In the genomic region with DNA sequence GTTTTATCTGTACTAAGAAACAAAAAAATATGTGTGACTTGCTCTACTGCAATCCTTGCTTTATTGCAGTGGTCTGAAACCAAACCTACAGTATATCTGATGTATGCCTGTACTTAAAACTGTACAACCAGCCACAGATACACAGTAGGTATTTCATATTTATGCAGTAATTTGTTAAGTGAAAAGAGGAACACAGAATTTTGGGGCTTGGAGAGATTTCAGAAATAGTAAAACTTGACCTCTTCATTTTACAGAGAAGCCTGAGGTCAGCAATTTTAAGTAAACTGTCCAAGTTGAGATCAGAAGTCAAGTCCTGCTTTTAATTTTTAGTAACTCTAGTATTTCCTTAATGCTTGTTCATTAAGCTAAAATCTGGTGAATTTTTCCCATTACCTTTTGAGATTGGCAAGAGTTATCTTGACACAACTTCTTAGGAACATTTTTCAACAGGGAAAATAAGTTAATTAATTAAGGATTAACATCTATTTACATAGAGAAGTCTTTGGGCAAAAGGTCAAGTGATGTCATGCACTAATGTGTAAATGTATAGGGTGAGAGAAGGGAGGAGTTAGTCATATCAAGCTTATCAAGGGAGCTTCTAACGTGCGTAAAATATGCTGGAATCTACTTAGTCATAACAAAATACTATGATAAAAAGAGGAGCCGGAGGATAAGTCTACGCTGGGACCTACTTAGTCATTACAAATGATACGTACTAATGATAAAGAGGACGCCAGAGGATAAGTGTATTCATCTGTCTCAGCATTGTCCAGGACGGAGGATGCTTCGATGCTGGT, we compare ENCODE assay signal across 18 cellular contexts.
"Had no signal": no experiment of that assay in that cellular context is flagged by ENCODE, and none has a peak within 500 bp of the region (broad histone marks: within the 10 kb centered on the region; RNA-seq: fewer than 3 reads in every experiment).

No MANE protein-coding gene starts in this region.

- DNase-seq: activated effector memory CD4-positive, alpha-beta T cell treated with anti-CD3 and anti-CD28 coated beads, Interleukin-2, amount 50 U/mL, for 16 hours; activated T-cell treated with anti-CD3 and anti-CD28 coated beads, Interleukin-2, amount 50 U/mL, for 24 hours; anterior cingulate cortex; foreskin melanocyte; head of caudate nucleus; mammary epithelial cell; naive thymus-derived CD4-positive, alpha-beta T cell; posterior cingulate gyrus; stimulated activated naive CD4-positive, alpha-beta T cell; substantia nigra; transverse colon had no signal

- ATAC-seq: left lobe of liver; naive thymus-derived CD4-positive, alpha-beta T cell had no signal

- H3K9me3 Mint-ChIP-seq: activated T-cell treated with anti-CD3 and anti-CD28 coated beads, Interleukin-2, amount 50 U/mL, for 24 hours; naive thymus-derived CD4-positive, alpha-beta T cell had no signal

- FAIRE-seq: endometrium, islet of Langerhans had no signal

- H3K36me3 Mint-ChIP-seq: activated naive CD8-positive, alpha-beta T cell; naive thymus-derived CD4-positive, alpha-beta T cell had no signal

- H3K27ac Mint-ChIP-seq: activated naive CD8-positive, alpha-beta T cell; activated T-cell treated with anti-CD3 and anti-CD28 coated beads, Interleukin-2, amount 50 U/mL, for 24 hours; naive thymus-derived CD4-positive, alpha-beta T cell had no signal

- H3K4me3 ChIP-seq: breast epithelium, skin epidermis, transverse colon had no signal

- H3K4me1 Mint-ChIP-seq: naive thymus-derived CD4-positive, alpha-beta T cell had no signal

- H3K4me3 Mint-ChIP-seq: activated naive CD8-positive, alpha-beta T cell; activated T-cell treated with anti-CD3 and anti-CD28 coated beads, Interleukin-2, amount 50 U/mL, for 24 hours; naive thymus-derived CD4-positive, alpha-beta T cell had no signal

- H3K4me1 ChIP-seq: breast epithelium, transverse colon had no signal

- H3K36me3 ChIP-seq: breast epithelium, neutrophil, transverse colon had no signal

- H3K27ac ChIP-seq: breast epithelium, neutrophil, skin epidermis, transverse colon had no signal

- H3K27me3 ChIP-seq: breast epithelium, neutrophil, transverse colon had no signal

- H3K9me3 ChIP-seq: breast epithelium, neutrophil, transverse colon had no signal
